In the genomic region with DNA sequence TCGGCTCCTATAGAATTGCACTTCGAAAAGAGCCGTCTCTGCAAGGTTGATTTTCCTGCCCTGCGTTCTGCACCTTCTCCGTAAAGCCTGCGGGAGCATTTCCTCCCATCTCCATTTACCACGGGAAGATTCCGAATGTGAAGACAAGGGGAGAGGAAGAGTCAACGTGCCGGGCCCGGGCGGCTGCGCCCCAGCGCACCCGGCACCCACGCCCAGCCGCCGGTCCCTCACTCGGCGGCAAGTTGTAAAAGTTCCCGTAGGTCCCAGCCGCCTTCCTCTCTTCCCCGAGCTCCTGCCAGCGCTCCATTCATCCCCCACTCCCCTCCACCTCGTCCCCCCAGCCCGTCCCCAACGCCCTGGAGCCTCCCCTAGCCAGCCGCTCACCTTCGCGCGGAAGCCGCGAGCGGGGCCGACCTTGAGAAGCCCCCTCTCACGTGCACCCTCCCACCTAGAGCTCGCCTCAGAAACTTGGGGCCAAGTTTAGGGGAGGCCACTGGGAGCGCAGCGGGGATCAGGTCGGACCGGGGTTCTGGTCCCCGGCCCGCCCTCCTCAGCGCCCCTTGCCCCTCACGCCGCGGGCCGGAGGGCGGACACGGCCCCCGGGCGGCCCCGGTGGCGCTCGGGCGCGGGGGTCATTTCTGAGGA, we compare ENCODE assay signal across 8 cellular contexts. TPM values are rescaled to one million over a fixed set of nuclear protein-coding genes. Genes with fewer than 3 reads are reported as not detected.
DNase-seq lines count a peak whose midpoint lies in the region; ATAC-seq and TF ChIP-seq lines count a peak whose summit lies in the region.

No MANE protein-coding gene starts in this region.

- H3K9ac ChIP-seq in parathyroid adenoma: peak overlapping the region; percentile 7

- intact Hi-C loops in heart left ventricle (cut with DNase I): loop anchor here in 1 of 10 donors (10.0 kb wide), 1 partner anchor 145 kb away; no protein-coding TSS in a partner anchor

- peak in 3 of 4 donors; percentile 24 to 44 (median 41) for ATAC-seq in heart left ventricle
- ATAC-seq in activated naive CD8-positive, alpha-beta T cell treated with anti-CD3 and anti-CD28 coated beads, Interleukin-2, amount 50 U/mL, for 24 hours: no peak

- H3K79me2 ChIP-seq in parathyroid adenoma: no peaks in the 10 kb centered on the region

- H3K4me3 Mint-ChIP-seq in T-helper 2 cell treated with Interferon-gamma antibody and Interleukin-4, amounts not matched to agents 5 μg/mL and 100 μg/mL, for 36 hours: no peak overlapping the region
- no peak overlapping the region for H3K4me3 Mint-ChIP-seq in activated naive CD8-positive, alpha-beta T cell treated with anti-CD3 and anti-CD28 coated beads, Interleukin-2, amount 50 U/mL, for 24 hours

- no peak for TF ChIP-seq POLR2A in heart left ventricle (IDR thresholded peaks at IDR 0.05)

- H3K9me3 ChIP-seq in heart left ventricle (no peaks in the 10 kb centered on the region), parathyroid adenoma (ENCODE audit: control insufficient read depth, low read length) (no peaks in the 10 kb centered on the region)

- H3K27ac ChIP-seq in heart left ventricle: peak overlapping the region in 11 of 12 donors; percentile 42 to 92 (median 65)
- H3K27ac ChIP-seq in parathyroid adenoma: peak overlapping the region; percentile 45

- H3K36me3 Mint-ChIP-seq in T-helper 2 cell treated with Interferon-gamma antibody and Interleukin-4, amounts not matched to agents 5 μg/mL and 100 μg/mL, for 36 hours (ENCODE audit: low read depth): no peaks in the 10 kb centered on the region
- H3K36me3 Mint-ChIP-seq in activated naive CD8-positive, alpha-beta T cell treated with anti-CD3 and anti-CD28 coated beads, Interleukin-2, amount 50 U/mL, for 24 hours (ENCODE audit: low read depth): no peaks in the 10 kb centered on the region

- H3K27me3 ChIP-seq in heart left ventricle: peaks cover 3 to 49% (median 26%) of the 10 kb centered on the region in 9 donors
- H3K27me3 ChIP-seq in parathyroid adenoma (ENCODE audit: control insufficient read depth, insufficient read depth, low read length): no peaks in the 10 kb centered on the region

- TF ChIP-seq CTCF in heart left ventricle (IDR thresholded peaks at IDR 0.05): no peak
- no peak for TF ChIP-seq CTCF in parathyroid adenoma (IDR thresholded peaks at IDR 0.05)

- H3K4me1 ChIP-seq in heart left ventricle (peaks cover 0 to 29% (median 5%) of the 10 kb centered on the region in 12 donors), parathyroid adenoma (peaks cover 5% of the 10 kb centered on the region)

- 1% methylated on average over 42 to 57 of the region's 57 CpGs for WGBS in heart left ventricle, 4 donors

- H3K4me3 ChIP-seq in heart left ventricle: peak overlapping the region; percentile 45 to 92 (median 64)
- H3K4me3 ChIP-seq in parathyroid adenoma (ENCODE audit: low read depth, low read length): peak overlapping the region; percentile 75

- H2AFZ ChIP-seq in parathyroid adenoma: peak overlapping the region; percentile 78

- H3K36me3 ChIP-seq in heart left ventricle (no peaks in the 10 kb centered on the region), parathyroid adenoma (ENCODE audit: control insufficient read depth, insufficient read depth, low read length) (no peaks in the 10 kb centered on the region)

- no peaks in the 10 kb centered on the region for H3K9me3 Mint-ChIP-seq in T-helper 2 cell treated with Interferon-gamma antibody and Interleukin-4, amounts not matched to agents 5 μg/mL and 100 μg/mL, for 36 hours
- no peaks in the 10 kb centered on the region for H3K9me3 Mint-ChIP-seq in activated naive CD8-positive, alpha-beta T cell treated with anti-CD3 and anti-CD28 coated beads, Interleukin-2, amount 50 U/mL, for 24 hours

- peaks cover 2% of the 10 kb centered on the region for H3K4me1 Mint-ChIP-seq in T-helper 2 cell treated with Interferon-gamma antibody and Interleukin-4, amounts not matched to agents 5 μg/mL and 100 μg/mL, for 36 hours (ENCODE audit: low read depth)
- H3K4me1 Mint-ChIP-seq in activated naive CD8-positive, alpha-beta T cell treated with anti-CD3 and anti-CD28 coated beads, Interleukin-2, amount 50 U/mL, for 24 hours: peaks cover 2% of the 10 kb centered on the region

- peak overlapping the region; percentile 87 for H3K4me2 ChIP-seq in parathyroid adenoma (ENCODE audit: low read length)

- H3K27me3 Mint-ChIP-seq in T-helper 2 cell treated with Interferon-gamma antibody and Interleukin-4, amounts not matched to agents 5 μg/mL and 100 μg/mL, for 36 hours (ENCODE audit: low read depth): peaks cover 39% of the 10 kb centered on the region
- peaks cover 41% of the 10 kb centered on the region for H3K27me3 Mint-ChIP-seq in activated naive CD8-positive, alpha-beta T cell treated with anti-CD3 and anti-CD28 coated beads, Interleukin-2, amount 50 U/mL, for 24 hours

- peak; percentile 15 for DNase-seq in Daoy (ENCODE audit: low read depth)
- DNase-seq in RPMI7951 (ENCODE audit: low read depth): peak; percentile 28
- DNase-seq in heart left ventricle: peak in 3 of 5 donors; percentile 8 to 64 (median 28)
- no peak for DNase-seq in OCI-M1 (lab: John Stamatoyannopoulos, UW)
- no peak for DNase-seq in cerebellar nuclear complex (lab: John Stamatoyannopoulos, UW)
- no peak for DNase-seq in T-helper 2 cell treated with Interferon-gamma antibody and Interleukin-4, amounts not matched to agents 5 μg/mL and 100 μg/mL, for 36 hours (ENCODE audit: low spot score)
- no peak for DNase-seq in activated naive CD8-positive, alpha-beta T cell treated with anti-CD3 and anti-CD28 coated beads, Interleukin-2, amount 50 U/mL, for 24 hours

- no peak overlapping the region for H3K27ac Mint-ChIP-seq in T-helper 2 cell treated with Interferon-gamma antibody and Interleukin-4, amounts not matched to agents 5 μg/mL and 100 μg/mL, for 36 hours
- no peak overlapping the region for H3K27ac Mint-ChIP-seq in activated naive CD8-positive, alpha-beta T cell treated with anti-CD3 and anti-CD28 coated beads, Interleukin-2, amount 50 U/mL, for 24 hours

RNA-seq across cellular contexts. Expression of a gene that starts 0.4 kb away (rescaled TPM):
- 4.2 and 6.7 TPM in 2 replicates for total RNA-seq in Daoy (2014; rRNA removed; shearing (Covaris generic))
- total RNA-seq in RPMI7951 (2014; rRNA removed; shearing (Covaris generic)): 6.8 and 8.8 TPM in 2 replicates
- total RNA-seq in heart left ventricle: 10 to 100 TPM in 2 of 9 donors, 1 to 10 TPM in 7; 2.2 to 27.1 (median 4.0) TPM
- under 1 TPM; 0.38 to 0.69 TPM for polyA plus RNA-seq in heart left ventricle

Comparison
In these comparisons a context has a peak if more than half of its experiments do, and no peak if none do; other contexts are left out.
1. DNase-seq: peak in Daoy (single experiment), RPMI7951 (single experiment) and heart left ventricle (3 of 5); none in OCI-M1 (single experiment), cerebellar nuclear complex (0 of 2), T-helper 2 cell treated with Interferon-gamma antibody and Interleukin-4, amounts not matched to agents 5 μg/mL and 100 μg/mL, for 36 hours (single experiment) and activated naive CD8-positive, alpha-beta T cell treated with anti-CD3 and anti-CD28 coated beads, Interleukin-2, amount 50 U/mL, for 24 hours (single experiment).